11 cellular contexts compared by ENCODE assay signal in genomic region chr6:15340775-15341174, GRCh38.
DNase-seq lines count a peak whose midpoint lies in the region; ATAC-seq, FAIRE-seq and TF ChIP-seq lines count a peak whose summit lies in the region.
"Had no signal": no experiment of that assay in that cellular context is flagged by ENCODE, and none has a peak within 500 bp of the region (broad histone marks: within the 10 kb centered on the region; RNA-seq: fewer than 3 reads in every experiment).

No MANE protein-coding gene starts in this region.

- H3K9ac ChIP-seq in K562 (ENCODE audit: insufficient read depth in 1 of 2, low read depth in 2 of 2, low read length in 2 of 2) = no peak overlapping the region

- in situ Hi-C loops in K562 (cut with MboI) = no loop called here

- POLR2A ChIA-PET in CD8-positive, alpha-beta memory T cell (lab: Charles Lee) = no interaction called here
- POLR2A ChIA-PET in K562 (lab: Yijun Ruan, JAX) = interaction anchor here (0.6 to 1.7 kb wide), 7 partner anchors 9 to 22 kb away, joined by 3 to 4 read pairs (median 3); no protein-coding TSS in a partner anchor

- TF ChIP-seq EP300 in K562 (IDR thresholded peaks at IDR 0.05; ENCODE audit: low read length) = no peak

- no peaks in the 10 kb centered on the region for H3K27me3 ChIP-seq in CD8-positive, alpha-beta memory T cell (ENCODE audit: insufficient read depth, low read length, poor library complexity, severe bottlenecking)
- no peaks in the 10 kb centered on the region for H3K27me3 ChIP-seq in K562 (ENCODE audit: control insufficient read depth in 2 of 2, insufficient read depth in 2 of 2, low read length in 2 of 2)

- H3K27ac ChIP-seq in CD8-positive, alpha-beta memory T cell (ENCODE audit: low read depth, low read length) = no peak overlapping the region
- peak overlapping the region; percentile 10; the same call in 2 of the 3 replicates for H3K27ac ChIP-seq in K562 (ENCODE audit: extremely low read depth, low read depth, low read length)

- peaks cover 39% of the 10 kb centered on the region for H4K20me1 ChIP-seq in K562 (replicated peaks; ENCODE audit: control insufficient read depth, insufficient read depth, low read length)

- H2AFZ ChIP-seq in K562 (ENCODE audit: low read depth, low read length) = no peak overlapping the region

- no peak for TF ChIP-seq POLR2A in K562 (conservative IDR thresholded peaks at IDR 0.05)

- H3K79me2 ChIP-seq in K562 (ENCODE audit: control insufficient read depth, insufficient read depth, low read length) = peaks cover 95% of the 10 kb centered on the region

- intact Hi-C loops in K562 (cut with micrococcal nuclease) = loop anchor here (5.0 kb wide), 1 partner anchor 37 kb away; no protein-coding TSS in a partner anchor

- peaks cover 12% of the 10 kb centered on the region for H3K9me1 ChIP-seq in K562 (ENCODE audit: control insufficient read depth, insufficient read depth, low read length)

- no peaks in the 10 kb centered on the region for H3K9me3 ChIP-seq in CD8-positive, alpha-beta memory T cell (ENCODE audit: low read length)
- no peaks in the 10 kb centered on the region for H3K9me3 ChIP-seq in K562 (replicated peaks; ENCODE audit: control insufficient read depth, insufficient read depth, low read depth, low read length)

- no peak for TF ChIP-seq RAD21 in K562 (CRISPR knock-in tag; conservative IDR thresholded peaks at IDR 0.05 in 1 of 2, IDR thresholded peaks at IDR 0.05 in 1 of 2)

- peak; percentile 57 for ATAC-seq in GM19463 (IDR thresholded peaks at IDR 0.05; ENCODE audit: unreplicated experiment)
- ATAC-seq in K562 = 0 out of 3 replicates have a peak, but pooled peaks have one; percentile 7
- ATAC-seq in HG03139 (IDR thresholded peaks at IDR 0.05; ENCODE audit: unreplicated experiment) = no peak

- TF ChIP-seq CTCF in K562 (IDR thresholded peaks at IDR 0.05 in 2 of 3, conservative IDR thresholded peaks at IDR 0.05 in 1 of 3; ENCODE audit: insufficient read depth in 2 of 3, low read depth in 1 of 3, low read length in 3 of 3) = no peak; a peak in 1 of 6 replicates
- no peak for TF ChIP-seq CTCF in type B pancreatic cell (conservative IDR thresholded peaks at IDR 0.05)

- peak overlapping the region; percentile 3 to 85 (median 54) for H3K27ac Mint-ChIP-seq in CD8-positive, alpha-beta memory T cell
- no peak overlapping the region for H3K27ac Mint-ChIP-seq in type B pancreatic cell

- 20% methylated on average over 4 of the region's 4 CpGs for WGBS in K562 (ENCODE audit: insufficient coverage, low coverage, missing lambda C conversion rate)

- CTCF ChIA-PET in CD8-positive, alpha-beta memory T cell (lab: Charles Lee) = no interaction called here
- CTCF ChIA-PET in K562 (lab: Yijun Ruan, JAX; ENCODE audit: low intra/inter-chr PET ratio) = no interaction called here

- FAIRE-seq in K562 (lab: Jason Lieb, UNC) = no peak

- peaks cover 57% of the 10 kb centered on the region for H3K4me1 ChIP-seq in CD8-positive, alpha-beta memory T cell (ENCODE audit: insufficient read depth, low read length)
- peaks cover 27 to 64% of the 10 kb centered on the region in 2 experiments for H3K4me1 ChIP-seq in K562 (replicated peaks in 1 of 2; ENCODE audit: control insufficient read depth in 2 of 2, insufficient read depth in 2 of 2, low read length in 2 of 2)

- H3K4me3 Mint-ChIP-seq in CD8-positive, alpha-beta memory T cell = peak overlapping the region in 6 of 7 donors; percentile 23 to 64 (median 58)
- no peak overlapping the region for H3K4me3 Mint-ChIP-seq in type B pancreatic cell

- no peaks in the 10 kb centered on the region for H3K36me3 Mint-ChIP-seq in CD8-positive, alpha-beta memory T cell
- no peaks in the 10 kb centered on the region for H3K36me3 Mint-ChIP-seq in type B pancreatic cell

- no peaks in the 10 kb centered on the region for H3K36me3 ChIP-seq in CD8-positive, alpha-beta memory T cell (ENCODE audit: insufficient read depth, low read length)
- no peaks in the 10 kb centered on the region; the same call in 2 of the 3 replicates for H3K36me3 ChIP-seq in K562 (ENCODE audit: control insufficient read depth, insufficient read depth, low read length)

- no TSS peak for BruUV-seq in K562 (replicated peaks; lab: Mats Ljungman, UMichigan)

- H3K27me3 Mint-ChIP-seq in CD8-positive, alpha-beta memory T cell = no peaks in the 10 kb centered on the region
- no peaks in the 10 kb centered on the region for H3K27me3 Mint-ChIP-seq in type B pancreatic cell

- H3K4me1 Mint-ChIP-seq in CD8-positive, alpha-beta memory T cell = peaks cover 72 to 90% (median 86%) of the 10 kb centered on the region in 3 donors
- peaks cover 56% of the 10 kb centered on the region for H3K4me1 Mint-ChIP-seq in type B pancreatic cell (ENCODE audit: unreplicated experiment)

- H3K4me2 ChIP-seq in K562 (ENCODE audit: insufficient read depth, low read length) = peak overlapping the region; percentile 30

- no peak for DNase-seq in CD8-positive, alpha-beta memory T cell
- peak; percentile 26 for DNase-seq in M059J (ENCODE audit: low read depth)
- no peak for DNase-seq in K562 (ENCODE audit: extremely low read depth in 1 of 4, low spot score in 3 of 4)
- DNase-seq in type B pancreatic cell (ENCODE audit: extremely low spot score, unreplicated experiment) = no peak
- DNase-seq in stimulated activated CD4-positive, alpha-beta T cell treated with anti-CD3 and anti-CD28 coated beads, Interleukin-2, amount 100 ng/mL, for 48 hours = no peak
- no peak for DNase-seq in RKO (ENCODE audit: low spot score)
- DNase-seq: Karpas-422, NCI-H446 treated with DMSO at 0.1 percent for 48 hours had no signal

- no peaks in the 10 kb centered on the region for H3K9me3 Mint-ChIP-seq in CD8-positive, alpha-beta memory T cell
- no peaks in the 10 kb centered on the region for H3K9me3 Mint-ChIP-seq in type B pancreatic cell
- H3K9me3 Mint-ChIP-seq: activated naive CD4-positive, alpha-beta T cell treated with anti-CD3 and anti-CD28 coated beads, Interleukin-2, amount 50 U/mL, for 72 hours had no signal

- no peak overlapping the region for H3K4me3 ChIP-seq in CD8-positive, alpha-beta memory T cell (ENCODE audit: low read length)
- H3K4me3 ChIP-seq in K562 = no peak overlapping the region

TF ChIP-seq in K562, 482 proteins besides CTCF, POLR2A, EP300 and RAD21:
- TF ChIP-seq ZNF134 (CRISPR knock-in tag; conservative IDR thresholded peaks at IDR 0.05) (no peak), LEF1 (IDR thresholded peaks at IDR 0.05) (0 out of 2 replicates have a peak, but pooled peaks have one; percentile 13), MYC (IDR thresholded peaks at IDR 0.05; ENCODE audit: low read depth, low read length) (0 out of 2 replicates have a peak, but pooled peaks have one; percentile 19), MYC (CRISPR knock-in tag; IDR thresholded peaks at IDR 0.05; ENCODE audit: borderline replicate concordance, low read depth) (no peak), SMARCE1 (IDR thresholded peaks at IDR 0.05) (no peak), EP400 (IDR thresholded peaks at IDR 0.05) (no peak), HMBOX1 (IDR thresholded peaks at IDR 0.05) (peak; percentile 66; the same call in 1 of the 2 replicates), CBFA2T3 (IDR thresholded peaks at IDR 0.05) (0 out of 2 replicates have a peak, but pooled peaks have one; percentile 26)
